In the genomic region with DNA sequence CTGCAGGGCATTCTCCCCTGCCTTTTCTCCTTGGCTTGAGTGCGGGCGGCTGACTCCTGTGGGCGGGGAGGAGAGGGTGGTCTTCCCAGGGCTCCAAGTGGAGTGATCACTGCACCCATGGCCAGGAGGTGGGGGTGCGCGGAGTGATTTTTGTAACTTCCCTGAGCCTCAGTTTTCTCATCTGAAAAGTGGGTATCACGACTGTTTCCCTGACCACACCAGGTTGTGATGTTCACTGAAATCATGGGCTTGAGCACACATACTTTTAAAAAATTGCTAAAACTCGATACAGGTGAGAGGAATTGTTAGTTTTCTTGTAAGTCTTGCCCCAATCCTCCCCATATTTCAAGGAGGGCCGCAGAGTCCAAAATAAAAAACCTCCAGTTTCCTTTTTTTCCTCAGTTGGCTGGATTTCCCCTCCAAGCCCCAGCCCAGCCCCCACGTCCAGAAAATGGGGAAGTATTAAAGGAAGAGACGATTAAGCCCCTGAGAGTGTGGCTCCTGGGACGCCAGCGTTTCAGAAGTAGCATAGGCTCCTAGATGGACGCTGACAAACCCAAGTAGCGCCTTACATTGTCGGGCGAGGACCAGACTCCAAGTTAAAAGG, we compare ENCODE assay signal across 16 cellular contexts. TPM values are rescaled to one million over a fixed set of nuclear protein-coding genes. Genes with fewer than 3 reads are reported as not detected.
DNase-seq lines count a peak whose midpoint lies in the region; ATAC-seq, FAIRE-seq and TF ChIP-seq lines count a peak whose summit lies in the region.
"Had no signal": no experiment of that assay in that cellular context is flagged by ENCODE, and none has a peak within 500 bp of the region (broad histone marks: within the 10 kb centered on the region; RNA-seq: fewer than 3 reads in every experiment).

No MANE protein-coding gene starts in this region.

- peak overlapping the region; percentile 80 for H3K9ac ChIP-seq in GM23248
- no peak overlapping the region for H3K9ac ChIP-seq in parathyroid adenoma

- H3K27ac ChIP-seq in A549 (peak overlapping the region in 1 of 2 experiments; percentile 84; a peak in 3 of 6 replicates), GM23248 (peak overlapping the region; percentile 68), parathyroid adenoma (no peak overlapping the region)
- H3K27ac ChIP-seq: thyroid gland had no signal

- H3K36me3 ChIP-seq in GM23248 (ENCODE audit: low read depth) (no peaks in the 10 kb centered on the region), parathyroid adenoma (ENCODE audit: control insufficient read depth, insufficient read depth, low read length) (no peaks in the 10 kb centered on the region)
- H3K36me3 ChIP-seq: thyroid gland had no signal

- H4K20me1 ChIP-seq in GM23248 (ENCODE audit: insufficient read depth): no peaks in the 10 kb centered on the region

- 69% methylated on average over 16 of the region's 16 CpGs for WGBS in A549 (ENCODE audit: missing lambda C conversion rate)
- WGBS in GM23248 (ENCODE audit: low coverage in 1 of 2, low lambda C conversion rate in 2 of 2, missing lambda C conversion rate in 2 of 2), 2 experiments: 65 to 71% methylated on average over 15 to 16 of the region's 16 CpGs

- TF ChIP-seq CTCF in A549 (IDR thresholded peaks at IDR 0.05) (no peak), epithelial cell of proximal tubule (conservative IDR thresholded peaks at IDR 0.05; ENCODE audit: low read depth, low read length) (no peak), parathyroid adenoma (IDR thresholded peaks at IDR 0.05) (no peak)

- H2AFZ ChIP-seq in GM23248 (no peak overlapping the region), parathyroid adenoma (no peak overlapping the region)

- no peak for DNase-seq in A549 (ENCODE audit: low read depth in 1 of 2, low spot score in 1 of 2)
- DNase-seq in GM23248: peak; percentile 37
- DNase-seq in epithelial cell of proximal tubule (ENCODE audit: low read depth): no peak
- no peak for DNase-seq in CD1c-positive myeloid dendritic cell (ENCODE audit: extremely low spot score)
- DNase-seq in NCI-H524 treated with DMSO at 0.1 percent for 48 hours (lab: John Stamatoyannopoulos, UW): no peak
- DNase-seq: activated naive CD8-positive, alpha-beta T cell treated with anti-CD3 and anti-CD28 coated beads, Interleukin-2, amount 50 U/mL, for 24 hours; activated T-cell treated with anti-CD3 and anti-CD28 coated beads for 4 hours; AML-193; immature natural killer cell; NCI-H1048; thyroid gland had no signal

- no peak for TF ChIP-seq EP300 in A549 (IDR thresholded peaks at IDR 0.05)

- H3K9me3 ChIP-seq in A549 (no peaks in the 10 kb centered on the region), GM23248 (ENCODE audit: low read depth) (no peaks in the 10 kb centered on the region), parathyroid adenoma (ENCODE audit: control insufficient read depth, low read length) (no peaks in the 10 kb centered on the region)
- H3K9me3 ChIP-seq: thyroid gland had no signal

- in situ Hi-C loops in GM23248 (cut with MboI): no loop called here

- H3K79me2 ChIP-seq in GM23248 (ENCODE audit: insufficient read depth) (peaks cover 99% of the 10 kb centered on the region), parathyroid adenoma (no peaks in the 10 kb centered on the region)

- CTCF ChIA-PET in A549 (lab: Yijun Ruan, JAX): interaction anchor here (0.7 to 3.0 kb wide), 11 partner anchors 10 to 842 kb away, joined by 3 to 51 read pairs (median 4); no protein-coding TSS in a partner anchor

- ATAC-seq in A549 (no peak), HG02938 (IDR thresholded peaks at IDR 0.05; ENCODE audit: unreplicated experiment) (no peak), GM19023 (IDR thresholded peaks at IDR 0.05; ENCODE audit: unreplicated experiment) (no peak)
- ATAC-seq: activated naive CD8-positive, alpha-beta T cell treated with anti-CD3 and anti-CD28 coated beads, Interleukin-2, amount 50 U/mL, for 24 hours had no signal

- TF ChIP-seq RAD21 in A549 (conservative IDR thresholded peaks at IDR 0.05 in 1 of 2, IDR thresholded peaks at IDR 0.05 in 1 of 2): no peak

- H3K4me3 ChIP-seq in A549: peak overlapping the region; percentile 45
- peak overlapping the region; percentile 66 for H3K4me3 ChIP-seq in GM23248
- H3K4me3 ChIP-seq in epithelial cell of proximal tubule (ENCODE audit: low read depth, low read length): peak overlapping the region; percentile 53
- peak overlapping the region; percentile 7 for H3K4me3 ChIP-seq in parathyroid adenoma (ENCODE audit: low read depth, low read length)

- H3K4me2 ChIP-seq in A549: peak overlapping the region; percentile 87
- H3K4me2 ChIP-seq in GM23248 (ENCODE audit: unreplicated experiment): peak overlapping the region; percentile 74
- peak overlapping the region; percentile 69 for H3K4me2 ChIP-seq in parathyroid adenoma (ENCODE audit: low read length)

- TF ChIP-seq POLR2A in A549 (IDR thresholded peaks at IDR 0.05; ENCODE audit: low read length): no peak

- POLR2A ChIA-PET in A549 (lab: Yijun Ruan, JAX): no interaction called here

- H3F3A ChIP-seq in GM23248 (ENCODE audit: insufficient read depth): peaks cover 10% of the 10 kb centered on the region

- no peak for FAIRE-seq in A549 (lab: Jason Lieb, UNC)

- no peaks in the 10 kb centered on the region for H3K27me3 ChIP-seq in GM23248 (replicated peaks; ENCODE audit: insufficient read depth)
- H3K27me3 ChIP-seq in parathyroid adenoma (ENCODE audit: control insufficient read depth, insufficient read depth, low read length): peaks cover 24% of the 10 kb centered on the region

- H3K4me1 ChIP-seq in A549: 0 out of 3 replicates have a peak, but pooled peaks cover 12% of the 10 kb centered on the region
- peaks cover 43% of the 10 kb centered on the region for H3K4me1 ChIP-seq in GM23248 (ENCODE audit: insufficient read depth)
- H3K4me1 ChIP-seq in parathyroid adenoma: no peaks in the 10 kb centered on the region

- no peaks in the 10 kb centered on the region for H3K9me2 ChIP-seq in GM23248 (ENCODE audit: insufficient read depth)

TF ChIP-seq in A549, 52 proteins besides CTCF, POLR2A, EP300 and RAD21:
- TF ChIP-seq, protein P1, sequence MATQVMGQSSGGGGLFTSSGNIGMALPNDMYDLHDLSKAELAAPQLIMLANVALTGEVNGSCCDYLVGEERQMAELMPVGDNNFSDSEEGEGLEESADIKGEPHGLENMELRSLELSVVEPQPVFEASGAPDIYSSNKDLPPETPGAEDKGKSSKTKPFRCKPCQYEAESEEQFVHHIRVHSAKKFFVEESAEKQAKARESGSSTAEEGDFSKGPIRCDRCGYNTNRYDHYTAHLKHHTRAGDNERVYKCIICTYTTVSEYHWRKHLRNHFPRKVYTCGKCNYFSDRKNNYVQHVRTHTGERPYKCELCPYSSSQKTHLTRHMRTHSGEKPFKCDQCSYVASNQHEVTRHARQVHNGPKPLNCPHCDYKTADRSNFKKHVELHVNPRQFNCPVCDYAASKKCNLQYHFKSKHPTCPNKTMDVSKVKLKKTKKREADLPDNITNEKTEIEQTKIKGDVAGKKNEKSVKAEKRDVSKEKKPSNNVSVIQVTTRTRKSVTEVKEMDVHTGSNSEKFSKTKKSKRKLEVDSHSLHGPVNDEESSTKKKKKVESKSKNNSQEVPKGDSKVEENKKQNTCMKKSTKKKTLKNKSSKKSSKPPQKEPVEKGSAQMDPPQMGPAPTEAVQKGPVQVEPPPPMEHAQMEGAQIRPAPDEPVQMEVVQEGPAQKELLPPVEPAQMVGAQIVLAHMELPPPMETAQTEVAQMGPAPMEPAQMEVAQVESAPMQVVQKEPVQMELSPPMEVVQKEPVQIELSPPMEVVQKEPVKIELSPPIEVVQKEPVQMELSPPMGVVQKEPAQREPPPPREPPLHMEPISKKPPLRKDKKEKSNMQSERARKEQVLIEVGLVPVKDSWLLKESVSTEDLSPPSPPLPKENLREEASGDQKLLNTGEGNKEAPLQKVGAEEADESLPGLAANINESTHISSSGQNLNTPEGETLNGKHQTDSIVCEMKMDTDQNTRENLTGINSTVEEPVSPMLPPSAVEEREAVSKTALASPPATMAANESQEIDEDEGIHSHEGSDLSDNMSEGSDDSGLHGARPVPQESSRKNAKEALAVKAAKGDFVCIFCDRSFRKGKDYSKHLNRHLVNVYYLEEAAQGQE (IDR thresholded peaks at IDR 0.05): no peak
- TF ChIP-seq ATOH8 (CRISPR knock-in tag; IDR thresholded peaks at IDR 0.05; ENCODE audit: low read depth) (no peak), JUNB (IDR thresholded peaks at IDR 0.05) (no peak), NFE2L2 (conservative IDR thresholded peaks at IDR 0.05; ENCODE audit: low read length) (no peak), RFX5 (IDR thresholded peaks at IDR 0.05) (no peak), EHF (CRISPR knock-in tag; IDR thresholded peaks at IDR 0.05) (no peak), TP53 (CRISPR knock-in tag; IDR thresholded peaks at IDR 0.05) (no peak), SREBF2 (IDR thresholded peaks at IDR 0.05) (no peak), CHD2 (IDR thresholded peaks at IDR 0.05; ENCODE audit: low read length, partially characterized antibody) (no peak)
- TF ChIP-seq, protein P2, sequence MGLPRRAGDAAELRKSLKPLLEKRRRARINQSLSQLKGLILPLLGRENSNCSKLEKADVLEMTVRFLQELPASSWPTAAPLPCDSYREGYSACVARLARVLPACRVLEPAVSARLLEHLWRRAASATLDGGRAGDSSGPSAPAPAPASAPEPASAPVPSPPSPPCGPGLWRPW (IDR thresholded peaks at IDR 0.05): no peak

RNA-seq across cellular contexts. Expression of gene EMX2, which starts 6.7 kb away (rescaled TPM):
- not detected in 2 replicates for polyA plus RNA-seq in A549 (2011; rRNA removed)
- polyA plus RNA-seq in A549 (2012; cell fraction: cytosol; rRNA removed): not detected in 2 replicates
- polyA plus RNA-seq in A549 (2012; cell fraction: nucleus; rRNA removed): not detected in 2 replicates
- polyA plus RNA-seq in A549 (2017; fragmentation: RNase III; extraction: RNeasy Plus Mini Kit Qiagen cat#74134 plus additional on column Dnase treatment): not detected in 3 replicates
- not detected in 2 replicates for polyA minus RNA-seq in A549 (2011; rRNA and poly(A)+ RNA removed)
- 13.4 and 16.3 TPM in 2 replicates for total RNA-seq in GM23248 (2014; rRNA removed; shearing (Covaris generic))
- polyA plus RNA-seq in GM23248 (2016; fragmentation: Nextera tagmentation; extraction: Ambion mirVana): 12.8 and 13.2 TPM in 2 replicates
- total RNA-seq in epithelial cell of proximal tubule: 5.7 and 10.7 TPM in 2 replicates
- total RNA-seq: chondrocyte, OCI-LY7 had no signal
- polyA plus RNA-seq: immature natural killer cell had no signal

Comparison
In these comparisons a context has a peak if more than half of its experiments do, and no peak if none do; other contexts are left out.
1. H3K4me3 ChIP-seq: peak in every context shown above with its lines; median percentile 66 in GM23248; 53 in epithelial cell of proximal tubule; 45 in A549; 7 in parathyroid adenoma.